Comparison of ENCODE assay signal across 20 cellular contexts in genomic region chr2:31171142-31171541, GRCh38. TPM values are rescaled to one million over a fixed set of nuclear protein-coding genes. Genes with fewer than 3 reads are reported as not detected.
"Had no signal": no experiment of that assay in that cellular context is flagged by ENCODE, and none has a peak within 500 bp of the region (broad histone marks: within the 10 kb centered on the region; RNA-seq: fewer than 3 reads in every experiment).

No MANE protein-coding gene starts in this region.

- H3K4me2 ChIP-seq: SK-N-SH had no signal

- FAIRE-seq: HepG2 had no signal

- H3K4me3 ChIP-seq: MG63 had no signal

- DNase-seq: IMR-90, Karpas-422, KG1, MG63, NCI-H1092, NCI-H1436, NCI-H187, NCI-H2029, NCI-H2081 treated with DMSO at 0.1 percent for 48 hours, NCI-H2171, NCI-H524 treated with DMSO at 0.1 percent for 48 hours, NCI-H69, NCI-H774, PC-3, SHP77, SK-N-SH, SW 1271 had no signal

- H3K9ac ChIP-seq: SK-N-SH had no signal

- H3K36me3 ChIP-seq: MG63 had no signal

- H3K27ac ChIP-seq: RWPE1 had no signal

- H3K9me3 ChIP-seq: MG63, SK-N-SH had no signal

- H3K27me3 ChIP-seq: MG63 had no signal

- ATAC-seq: PC-3 had no signal

RNA-seq across cellular contexts. Expression of gene GALNT14, which starts 32.9 kb away (rescaled TPM):
- total RNA-seq: HepG2 had no signal
- polyA plus RNA-seq: HepG2 had no signal

RNA-seq across cellular contexts. Expression of gene CAPN14, which starts 46.2 kb away (rescaled TPM):
- total RNA-seq: HepG2, NCI-H460, PC-3 had no signal
- polyA plus RNA-seq: HepG2 had no signal
